Comparison of ENCODE assay signal across 14 cellular contexts in genomic region chr1:68704800-68705443, GRCh38.
DNase-seq lines count a peak whose midpoint lies in the region; ATAC-seq and TF ChIP-seq lines count a peak whose summit lies in the region.
"Had no signal": no experiment of that assay in that cellular context is flagged by ENCODE, and none has a peak within 500 bp of the region (broad histone marks: within the 10 kb centered on the region; RNA-seq: fewer than 3 reads in every experiment).

No MANE protein-coding gene starts in this region.

- no peak overlapping the region for H3K27ac Mint-ChIP-seq in HFFc6
- H3K27ac Mint-ChIP-seq: CD4-positive, alpha-beta T cell; H9 had no signal

- H3K9me3 ChIP-seq in OCI-LY3 (ENCODE audit: insufficient read depth, low read length): no peaks in the 10 kb centered on the region
- peaks cover 4% of the 10 kb centered on the region for H3K9me3 ChIP-seq in adipocyte (ENCODE audit: control insufficient read depth, low read length)
- H3K9me3 ChIP-seq: Caco-2 had no signal

- no peaks in the 10 kb centered on the region for H3K36me3 Mint-ChIP-seq in HFFc6 (ENCODE audit: low read depth)

- H3K4me2 ChIP-seq in OCI-LY3 (ENCODE audit: low read length): peak overlapping the region; percentile 12; the same call in 1 of the 2 replicates

- H3K79me2 ChIP-seq in OCI-LY3 (ENCODE audit: low read length): no peaks in the 10 kb centered on the region

- peak; percentile 1 for DNase-seq in adipocyte (ENCODE audit: low read depth)
- peak; percentile 24 for DNase-seq in superior temporal gyrus (ENCODE audit: extremely low spot score)
- DNase-seq in activated CD4-positive, alpha-beta T cell treated with anti-CD3 and anti-CD28 coated beads for 48 hours: no peak
- no peak for DNase-seq in HFFc6
- DNase-seq in occipital lobe (lab: John Stamatoyannopoulos, UW): no peak
- DNase-seq: ACHN; AML-193; CD4-positive, alpha-beta T cell; H9 had no signal

- no peak overlapping the region for H2AFZ ChIP-seq in OCI-LY3 (ENCODE audit: low read depth, low read length)

- H3K4me3 Mint-ChIP-seq in HFFc6: no peak overlapping the region
- H3K4me3 Mint-ChIP-seq: CD4-positive, alpha-beta T cell; H9 had no signal

- no peak overlapping the region for H3K9ac ChIP-seq in OCI-LY3 (ENCODE audit: low read length)
- no peak overlapping the region for H3K9ac ChIP-seq in adipocyte (ENCODE audit: low read length)

- H3K4me3 ChIP-seq in OCI-LY3 (ENCODE audit: low read length) (no peak overlapping the region), adipocyte (ENCODE audit: low read length) (no peak overlapping the region)

- no peak overlapping the region for H3K27ac ChIP-seq in OCI-LY3 (ENCODE audit: low read length)
- H3K27ac ChIP-seq: C4-2B, HL-60 had no signal

- TF ChIP-seq CTCF in OCI-LY3 (IDR thresholded peaks at IDR 0.05; ENCODE audit: low read depth, low read length) (no peak), HFFc6 (IDR thresholded peaks at IDR 0.05) (no peak)

- H3K4me1 ChIP-seq in OCI-LY3 (ENCODE audit: low read length) (peaks cover 13% of the 10 kb centered on the region), adipocyte (ENCODE audit: control insufficient read depth, insufficient read depth, low read length) (no peaks in the 10 kb centered on the region)

- no peaks in the 10 kb centered on the region for H3K27me3 Mint-ChIP-seq in HFFc6 (ENCODE audit: insufficient read depth)
- H3K27me3 Mint-ChIP-seq: CD4-positive, alpha-beta T cell had no signal

- H4K20me1 ChIP-seq in OCI-LY3 (ENCODE audit: insufficient read depth, low read length): no peaks in the 10 kb centered on the region

- H3K27me3 ChIP-seq in OCI-LY3 (ENCODE audit: low read depth, low read length) (no peaks in the 10 kb centered on the region), adipocyte (replicated peaks; ENCODE audit: control insufficient read depth, insufficient read depth, low read length) (no peaks in the 10 kb centered on the region)

- H3K36me3 ChIP-seq in OCI-LY3 (replicated peaks; ENCODE audit: low read depth, low read length) (no peaks in the 10 kb centered on the region), adipocyte (ENCODE audit: control insufficient read depth, insufficient read depth, low read length, severe bottlenecking) (no peaks in the 10 kb centered on the region)

- H3K9me3 Mint-ChIP-seq in HFFc6: peaks cover 33% of the 10 kb centered on the region

- peak; percentile 51 for ATAC-seq in GM21390 (IDR thresholded peaks at IDR 0.05; ENCODE audit: unreplicated experiment)

- H3K4me1 Mint-ChIP-seq in HFFc6 (ENCODE audit: low read depth): no peaks in the 10 kb centered on the region
- H3K4me1 Mint-ChIP-seq: H9 had no signal

Comparison
In these comparisons a context has a peak if more than half of its experiments do, and no peak if none do; other contexts are left out.
1. DNase-seq: peak in adipocyte (single experiment) and superior temporal gyrus (single experiment); none in activated CD4-positive, alpha-beta T cell treated with anti-CD3 and anti-CD28 coated beads for 48 hours (single experiment), HFFc6 (single experiment) and occipital lobe (single experiment).